In the genomic region with DNA sequence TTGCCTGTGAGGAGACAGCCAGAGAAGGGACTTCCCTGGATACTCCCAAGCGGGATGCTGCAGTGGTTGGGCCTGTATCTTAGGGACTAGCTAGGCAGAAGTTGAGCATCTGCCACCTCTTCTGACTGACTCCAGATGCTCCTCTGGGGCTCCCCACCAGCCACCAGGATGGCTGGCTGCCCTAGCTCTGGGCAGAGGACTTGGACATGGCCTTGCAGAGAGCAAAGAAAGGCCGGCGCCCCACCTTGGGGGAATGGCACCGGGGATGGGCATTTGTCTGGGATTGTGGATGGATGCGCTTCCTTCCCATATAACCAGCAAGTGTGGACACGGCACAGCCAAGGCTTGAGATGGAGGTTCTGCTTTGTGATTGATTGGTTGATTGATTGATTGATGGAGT, we compare ENCODE assay signal across 22 cellular contexts.
"Had no signal": no experiment of that assay in that cellular context is flagged by ENCODE, and none has a peak within 500 bp of the region (broad histone marks: within the 10 kb centered on the region; RNA-seq: fewer than 3 reads in every experiment).

No MANE protein-coding gene starts in this region.

- H3K4me3 Mint-ChIP-seq: activated CD4-positive, alpha-beta memory T cell treated with anti-CD3 and anti-CD28 coated beads, Interleukin-2, amount 10 ng/mL, durations not matched to agents 7 days and 5 days; activated CD4-positive, alpha-beta T cell treated with anti-CD3 and anti-CD28 coated beads for 36 hours; activated naive CD4-positive, alpha-beta T cell treated with anti-CD3 and anti-CD28 coated beads, Interleukin-2, amount 50 U/mL, for 24 hours; activated T-cell treated with anti-CD3 and anti-CD28 coated beads, Interleukin-2, amount 50 U/mL, for 72 hours had no signal

- DNase-seq: activated CD4-positive, alpha-beta memory T cell treated with anti-CD3 and anti-CD28 coated beads, Interleukin-2, amount 10 ng/mL, durations not matched to agents 7 days and 5 days; activated CD4-positive, alpha-beta T cell treated with anti-CD3 and anti-CD28 coated beads for 36 hours; activated CD4-positive, alpha-beta T cell treated with anti-CD3 and anti-CD28 coated beads, Interleukin-2, amount 50 U/mL, for 1 hour; activated naive CD4-positive, alpha-beta T cell; activated T-cell treated with anti-CD3 and anti-CD28 coated beads for 4 hours; activated T-cell treated with anti-CD3 and anti-CD28 coated beads, Interleukin-2, amount 50 U/mL, for 72 hours; KG1; NCI-H1092; NCI-H1417; NCI-H1930; NCI-H2171 treated with DMSO at 0.1 percent for 48 hours; NCI-H226; NCI-H526; NCI-H82; SJCRH30; SK-N-SH; T-helper 1 cell; WERI-Rb-1 had no signal

- H3K4me1 ChIP-seq: breast epithelium, SJCRH30 had no signal

- H3K9me3 Mint-ChIP-seq: activated CD4-positive, alpha-beta memory T cell treated with anti-CD3 and anti-CD28 coated beads, Interleukin-2, amount 10 ng/mL, durations not matched to agents 7 days and 5 days; activated naive CD4-positive, alpha-beta T cell treated with anti-CD3 and anti-CD28 coated beads, Interleukin-2, amount 50 U/mL, for 24 hours; activated T-helper 2 cell treated with anti-CD3 and anti-CD28 coated beads, Interferon-gamma antibody, Interleukin-2, Interleukin-4, amounts not matched to agents 10 μg/mL and 5 μg/mL and 100 μg/mL, durations not matched to agents 14 hours and 24 hours and 36 hours had no signal

- H3K4me2 ChIP-seq: SK-N-SH had no signal

- H3K27me3 ChIP-seq: breast epithelium, SJCRH30 had no signal

- H3K27ac Mint-ChIP-seq: activated CD4-positive, alpha-beta memory T cell treated with anti-CD3 and anti-CD28 coated beads, Interleukin-2, amount 10 ng/mL, durations not matched to agents 7 days and 5 days; activated CD4-positive, alpha-beta T cell treated with anti-CD3 and anti-CD28 coated beads for 36 hours; activated naive CD4-positive, alpha-beta T cell treated with anti-CD3 and anti-CD28 coated beads, Interleukin-2, amount 50 U/mL, for 24 hours; activated T-cell treated with anti-CD3 and anti-CD28 coated beads, Interleukin-2, amount 50 U/mL, for 72 hours; activated T-helper 2 cell treated with anti-CD3 and anti-CD28 coated beads, Interferon-gamma antibody, Interleukin-2, Interleukin-4, amounts not matched to agents 10 μg/mL and 5 μg/mL and 100 μg/mL, durations not matched to agents 14 hours and 24 hours and 36 hours had no signal

- H3K4me3 ChIP-seq: breast epithelium, SJCRH30 had no signal

- H3K27ac ChIP-seq: SJCRH30, WERI-Rb-1 had no signal

- H3K4me1 Mint-ChIP-seq: activated CD4-positive, alpha-beta memory T cell treated with anti-CD3 and anti-CD28 coated beads, Interleukin-2, amount 10 ng/mL, durations not matched to agents 7 days and 5 days; activated CD4-positive, alpha-beta T cell treated with anti-CD3 and anti-CD28 coated beads for 36 hours; activated naive CD4-positive, alpha-beta T cell treated with anti-CD3 and anti-CD28 coated beads, Interleukin-2, amount 50 U/mL, for 24 hours had no signal

- H3K36me3 ChIP-seq: breast epithelium, SJCRH30 had no signal

- H3K27me3 Mint-ChIP-seq: activated CD4-positive, alpha-beta memory T cell treated with anti-CD3 and anti-CD28 coated beads, Interleukin-2, amount 10 ng/mL, durations not matched to agents 7 days and 5 days; activated CD4-positive, alpha-beta T cell treated with anti-CD3 and anti-CD28 coated beads for 36 hours; activated naive CD4-positive, alpha-beta T cell treated with anti-CD3 and anti-CD28 coated beads, Interleukin-2, amount 50 U/mL, for 24 hours had no signal

- H3K9me3 ChIP-seq: breast epithelium, SJCRH30, SK-N-SH had no signal

- H3K9ac ChIP-seq: SK-N-SH had no signal

- ATAC-seq: activated CD4-positive, alpha-beta T cell treated with anti-CD3 and anti-CD28 coated beads for 36 hours; activated T-cell treated with anti-CD3 and anti-CD28 coated beads, Interleukin-2, amount 50 U/mL, for 72 hours; Right ventricle myocardium inferior had no signal

- H3K9me2 ChIP-seq: SK-N-SH had no signal
